Comparison of ENCODE assay signal across 13 cellular contexts in the genomic region with DNA sequence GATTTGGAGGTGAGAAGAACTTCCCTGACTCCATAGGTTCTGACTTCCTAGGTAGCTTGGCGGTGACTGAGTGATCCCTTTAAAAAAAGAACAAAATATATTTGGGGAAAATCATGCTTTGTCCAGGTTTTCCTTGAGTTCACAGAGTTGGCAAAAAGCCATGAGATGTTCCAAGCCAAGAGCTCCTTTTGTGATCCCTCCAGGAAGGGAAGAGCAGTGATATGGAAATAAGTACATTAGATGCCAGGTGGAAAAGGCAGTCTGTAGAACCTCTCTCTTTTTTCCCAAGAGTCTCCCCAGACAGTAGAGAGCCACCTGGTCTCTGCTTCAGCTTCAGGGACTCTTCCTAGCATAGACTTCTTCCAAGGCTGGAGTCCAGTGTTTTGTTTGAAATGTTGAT. TPM values are rescaled to one million over a fixed set of nuclear protein-coding genes. Genes with fewer than 3 reads are reported as not detected.
DNase-seq lines count a peak whose midpoint lies in the region; ATAC-seq lines count a peak whose summit lies in the region.
"Had no signal": no experiment of that assay in that cellular context is flagged by ENCODE, and none has a peak within 500 bp of the region (broad histone marks: within the 10 kb centered on the region; RNA-seq: fewer than 3 reads in every experiment).

No MANE protein-coding gene starts in this region.

- H3K9me3 ChIP-seq in T-helper 17 cell (ENCODE audit: control insufficient read depth, low read length, poor library complexity, severe bottlenecking), result no peaks in the 10 kb centered on the region

- H3K36me3 Mint-ChIP-seq in T-helper 17 cell (ENCODE audit: low read depth), result peaks cover 4% of the 10 kb centered on the region

- no peak overlapping the region for H3K4me3 Mint-ChIP-seq in T-helper 17 cell
- H3K4me3 Mint-ChIP-seq: B cell; CD4-positive, alpha-beta T cell had no signal

- no peaks in the 10 kb centered on the region for H3K4me1 Mint-ChIP-seq in T-helper 17 cell
- H3K4me1 Mint-ChIP-seq: B cell had no signal

- peaks cover 23% of the 10 kb centered on the region for H3K27me3 Mint-ChIP-seq in T-helper 17 cell

- H3K27ac Mint-ChIP-seq in T-helper 17 cell, result no peak overlapping the region
- H3K27ac Mint-ChIP-seq: B cell; CD4-positive, alpha-beta T cell had no signal

- DNase-seq in DMS79 (lab: John Stamatoyannopoulos, UW) (peak; percentile 18), M059J (ENCODE audit: low read depth) (peak; percentile 30), NCI-H2171 (lab: John Stamatoyannopoulos, UW) (peak; percentile 27), cerebellum (ENCODE audit: low spot score) (peak; percentile 72), T-helper 17 cell (no peak), foreskin melanocyte (no peak)
- DNase-seq: ACHN; CD4-positive, alpha-beta T cell; GM23248 had no signal

- no peak for ATAC-seq in HG03095 (IDR thresholded peaks at IDR 0.05; ENCODE audit: unreplicated experiment)
- ATAC-seq in GM18519 (IDR thresholded peaks at IDR 0.05; ENCODE audit: low FRiP score, unreplicated experiment), result no peak
- no peak for ATAC-seq in T-helper 17 cell
- ATAC-seq: GM12878 had no signal

RNA-seq across cellular contexts. Expression of a gene that starts 10.2 kb away (rescaled TPM):
- total RNA-seq in M059J (2014; rRNA removed; shearing (Covaris generic)), result 10.1 and 11.5 TPM in 2 replicates
- total RNA-seq in cerebellum, result 19.0 TPM
- total RNA-seq in T-helper 17 cell, result under 1 TPM; 0.23 to 0.25 TPM
- total RNA-seq: GM23248 had no signal

RNA-seq across cellular contexts. Expression of a gene that starts 54.6 kb away (rescaled TPM):
- total RNA-seq in M059J (2014; rRNA removed; shearing (Covaris generic)), result 1.9 and 2.1 TPM in 2 replicates
- total RNA-seq in cerebellum, result 3.2 TPM
- 1 to 10 TPM; 1.5 to 1.8 TPM for total RNA-seq in T-helper 17 cell

Comparison
In these comparisons a context has a peak if more than half of its experiments do, and no peak if none do; other contexts are left out.
1. DNase-seq: peak in DMS79 (single experiment), M059J (single experiment), NCI-H2171 (single experiment) and cerebellum (single experiment); none in T-helper 17 cell (0 of 3) and foreskin melanocyte (single experiment).